In genomic region chr10:91163709-91164474, GRCh38 we compare ENCODE assay signal across 8 cellular contexts. TPM values are rescaled to one million over a fixed set of nuclear protein-coding genes. Genes with fewer than 3 reads are reported as not detected.
A peak's percentile ranks its signal among the peaks of the same experiment; 100 is the strongest.
DNase-seq lines count a peak whose midpoint lies in the region; ATAC-seq and TF ChIP-seq lines count a peak whose summit lies in the region.

No MANE protein-coding gene starts in this region.

- no peaks in the 10 kb centered on the region for H3K27me3 ChIP-seq in muscle layer of duodenum (ENCODE audit: low read depth, low read length)

- H3K36me3 ChIP-seq in muscle layer of duodenum (ENCODE audit: control insufficient read depth in 1 of 2, insufficient read depth in 2 of 2, low read length in 2 of 2) = no peaks in the 10 kb centered on the region

- H3K27me3 Mint-ChIP-seq in activated T-cell treated with anti-CD3 and anti-CD28 coated beads, Interleukin-2, amount 50 U/mL, for 4 hours (ENCODE audit: low read depth) = no peaks in the 10 kb centered on the region

- ATAC-seq in HG02642 (IDR thresholded peaks at IDR 0.05; ENCODE audit: poor library complexity, unreplicated experiment) (peak; percentile 41), esophagus mucosa (peak; percentile 88)
- peak; percentile 59 to 61 for ATAC-seq in activated T-cell treated with anti-CD3 and anti-CD28 coated beads, Interleukin-2, amount 50 U/mL, for 4 hours

- H3K4me3 Mint-ChIP-seq in activated T-cell treated with anti-CD3 and anti-CD28 coated beads, Interleukin-2, amount 50 U/mL, for 4 hours = peak overlapping the region; percentile 91

- H3K27ac ChIP-seq in muscle layer of duodenum (ENCODE audit: low read length) = peak overlapping the region; percentile 60

- peaks cover 5 to 7% of the 10 kb centered on the region in 2 donors for H3K4me1 ChIP-seq in muscle layer of duodenum (ENCODE audit: control insufficient read depth in 1 of 2, insufficient read depth in 2 of 2, low read length in 2 of 2)

- peak overlapping the region; percentile 59 to 80 for H3K4me3 ChIP-seq in muscle layer of duodenum (ENCODE audit: low read depth in 1 of 2, low read length in 2 of 2)

- no peaks in the 10 kb centered on the region for H3K9me3 ChIP-seq in muscle layer of duodenum (ENCODE audit: control insufficient read depth in 1 of 2, low read length in 2 of 2)

- peaks cover 43% of the 10 kb centered on the region for H3K4me1 Mint-ChIP-seq in activated T-cell treated with anti-CD3 and anti-CD28 coated beads, Interleukin-2, amount 50 U/mL, for 4 hours (ENCODE audit: low read depth)

- DNase-seq in GM10266 (ENCODE audit: extremely low spot score) (peak; percentile 58), NCI-H69 (lab: John Stamatoyannopoulos, UW) (peak; percentile 64), NCI-H1930 (lab: John Stamatoyannopoulos, UW) (no peak)
- DNase-seq in activated T-cell treated with anti-CD3 and anti-CD28 coated beads, Interleukin-2, amount 50 U/mL, for 4 hours = peak; percentile 70
- DNase-seq in stimulated activated CD8-positive, alpha-beta memory T cell treated with anti-CD3 and anti-CD28 coated beads, Interleukin-7, amount 100 ng/mL, for 24 hours (ENCODE audit: low read depth) = peak; percentile 41

- TF ChIP-seq CTCF in GM10266 (IDR thresholded peaks at IDR 0.05; ENCODE audit: control insufficient read depth, insufficient read depth, low read depth, missing control alignments) = peak; percentile 25

- H3K36me3 Mint-ChIP-seq in activated T-cell treated with anti-CD3 and anti-CD28 coated beads, Interleukin-2, amount 50 U/mL, for 4 hours (ENCODE audit: insufficient read depth) = peaks cover 8% of the 10 kb centered on the region

- H3K9me3 Mint-ChIP-seq in activated T-cell treated with anti-CD3 and anti-CD28 coated beads, Interleukin-2, amount 50 U/mL, for 4 hours = peaks cover 10% of the 10 kb centered on the region

RNA-seq across cellular contexts. Expression of gene PCGF5, which starts 56.6 kb away (rescaled TPM):
- 10 to 100 TPM; 38.5 to 43.5 (median 38.8) TPM for total RNA-seq in activated T-cell treated with anti-CD3 and anti-CD28 coated beads, Interleukin-2, amount 50 U/mL, for 4 hours
- total RNA-seq in esophagus mucosa = 18.1 TPM

Comparison
In these comparisons a context has a peak if more than half of its experiments do, and no peak if none do; other contexts are left out.
1. DNase-seq: peak in GM10266 (single experiment), NCI-H69 (single experiment), activated T-cell treated with anti-CD3 and anti-CD28 coated beads, Interleukin-2, amount 50 U/mL, for 4 hours (single experiment) and stimulated activated CD8-positive, alpha-beta memory T cell treated with anti-CD3 and anti-CD28 coated beads, Interleukin-7, amount 100 ng/mL, for 24 hours (single experiment); none in NCI-H1930 (0 of 2).
2. Peak in every context shown above with its lines, with median percentiles within 50 percentile points of each other: ATAC-seq.